In the genomic region with DNA sequence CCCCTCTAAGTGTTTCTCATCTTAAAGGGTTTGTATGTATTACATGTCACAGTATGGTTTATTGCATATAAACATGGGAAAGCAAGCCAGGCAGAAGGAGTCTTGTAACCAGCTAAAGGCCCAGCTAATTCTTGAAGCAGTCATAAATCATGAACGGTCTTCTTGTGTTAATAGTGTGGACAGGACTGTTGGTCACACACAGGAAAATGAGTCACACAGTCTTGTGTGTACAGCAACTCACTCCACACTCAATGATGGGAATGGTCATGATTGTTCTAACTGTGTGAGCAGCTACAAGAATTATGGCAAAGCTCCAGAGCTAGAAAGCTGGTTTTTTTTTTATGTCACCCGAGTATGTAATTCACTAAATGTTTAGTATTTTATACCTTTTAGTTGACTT, we compare ENCODE assay signal across 16 cellular contexts.
A peak's percentile ranks its signal among the peaks of the same experiment; 100 is the strongest.
DNase-seq lines count a peak whose midpoint lies in the region; FAIRE-seq and TF ChIP-seq lines count a peak whose summit lies in the region.
"Had no signal": no experiment of that assay in that cellular context is flagged by ENCODE, and none has a peak within 500 bp of the region (broad histone marks: within the 10 kb centered on the region; RNA-seq: fewer than 3 reads in every experiment).

No MANE protein-coding gene starts in this region.

- peak; percentile 27 for DNase-seq in AG20443 (ENCODE audit: low spot score)
- peak; percentile 38 for DNase-seq in RCC 7860 (ENCODE audit: low spot score)
- DNase-seq in epithelial cell of proximal tubule (ENCODE audit: low read depth): peak; percentile 25
- peak; percentile 95 for DNase-seq in mesenchymal stem cell
- no peak for DNase-seq in middle frontal gyrus (ENCODE audit: extremely low spot score, low spot score)
- DNase-seq in GM20000 (ENCODE audit: low spot score): no peak
- DNase-seq in NCI-H82 treated with DMSO at 0.1 percent for 48 hours (lab: John Stamatoyannopoulos, UW; ENCODE audit: unreplicated experiment): no peak
- no peak for DNase-seq in small intestine
- DNase-seq: ACHN; effector memory CD8-positive, alpha-beta T cell; left ventricle myocardium inferior; naive thymus-derived CD8-positive, alpha-beta T cell; NCI-H1092 treated with DMSO at 0.1 percent for 48 hours; stimulated activated naive CD4-positive, alpha-beta T cell had no signal

- no peaks in the 10 kb centered on the region for H3K79me1 ChIP-seq in mesenchymal stem cell (replicated peaks; ENCODE audit: low read length, poor library complexity, severe bottlenecking)

- H3K9ac ChIP-seq in mesenchymal stem cell (ENCODE audit: low read length): no peak overlapping the region

- H2BK12ac ChIP-seq in mesenchymal stem cell (ENCODE audit: low read length in 2 of 2): no peak overlapping the region

- no peak overlapping the region for H3K14ac ChIP-seq in mesenchymal stem cell (ENCODE audit: low read length in 2 of 2)

- H3K27ac ChIP-seq in mesenchymal stem cell (ENCODE audit: low read length, poor library complexity, severe bottlenecking) (no peak overlapping the region), small intestine (ENCODE audit: low read depth in 1 of 2, low read length in 1 of 2) (no peak overlapping the region)
- H3K27ac ChIP-seq: left ventricle myocardium inferior, VCaP had no signal

- no peak overlapping the region for H4K8ac ChIP-seq in mesenchymal stem cell (ENCODE audit: low read length)

- H3K18ac ChIP-seq in mesenchymal stem cell (ENCODE audit: low read depth in 1 of 2, low read length in 2 of 2): no peak overlapping the region

- 0% methylated on average over 1 of the region's 2 CpGs for WGBS in mesenchymal stem cell
- 54 to 63% (median 57%) methylated on average over 2 of the region's 2 CpGs for WGBS in small intestine, 3 donors

- H2BK120ac ChIP-seq in mesenchymal stem cell (ENCODE audit: low read depth, low read length): no peak overlapping the region

- no peaks in the 10 kb centered on the region for H3K9me3 ChIP-seq in mesenchymal stem cell (ENCODE audit: control insufficient read depth, low read length)
- no peaks in the 10 kb centered on the region for H3K9me3 ChIP-seq in small intestine (ENCODE audit: control insufficient read depth, low read depth)

- no peaks in the 10 kb centered on the region for H3K36me3 ChIP-seq in mesenchymal stem cell (ENCODE audit: control insufficient read depth in 1 of 2, insufficient read depth in 2 of 2, low read depth in 1 of 2, low read length in 2 of 2)
- H3K36me3 ChIP-seq in small intestine (ENCODE audit: control insufficient read depth in 2 of 2, insufficient read depth in 2 of 2, low read length in 2 of 2): no peaks in the 10 kb centered on the region
- H3K36me3 ChIP-seq: left ventricle myocardium inferior had no signal

- no peak for FAIRE-seq in RCC 7860 (lab: Jason Lieb, UNC)
- FAIRE-seq in small intestine (lab: Jason Lieb, UNC): no peak
- FAIRE-seq: H54 had no signal

- H2AFZ ChIP-seq in mesenchymal stem cell (ENCODE audit: low read depth, low read length): no peak overlapping the region

- no peak for TF ChIP-seq CTCF in epithelial cell of proximal tubule (conservative IDR thresholded peaks at IDR 0.05; ENCODE audit: low read depth, low read length)
- no peak for TF ChIP-seq CTCF in GM20000 (IDR thresholded peaks at IDR 0.05; ENCODE audit: extremely low read depth, missing control alignments)

- H3K4me1 ChIP-seq in mesenchymal stem cell (ENCODE audit: control insufficient read depth, insufficient read depth, low read depth, low read length) (no peaks in the 10 kb centered on the region), small intestine (ENCODE audit: control insufficient read depth in 2 of 2, insufficient read depth in 1 of 2, low read depth in 1 of 2, low read length in 1 of 2) (no peaks in the 10 kb centered on the region)

- H2BK15ac ChIP-seq in mesenchymal stem cell (ENCODE audit: low read depth, poor library complexity, severe bottlenecking): no peak overlapping the region

- H3K27me3 ChIP-seq in mesenchymal stem cell (ENCODE audit: control insufficient read depth in 1 of 2, insufficient read depth in 1 of 2, low read length in 2 of 2): peaks cover 0 to 3% of the 10 kb centered on the region in 2 experiments
- H3K27me3 ChIP-seq in small intestine (ENCODE audit: control insufficient read depth in 2 of 2, insufficient read depth in 2 of 2, low read length in 2 of 2): no peaks in the 10 kb centered on the region

- no peak overlapping the region for H2BK5ac ChIP-seq in mesenchymal stem cell (ENCODE audit: low read depth, low read length, poor library complexity, severe bottlenecking)

- no peak overlapping the region for H3K4me2 ChIP-seq in mesenchymal stem cell (ENCODE audit: low read length, poor library complexity, severe bottlenecking)

- H3K4me3 ChIP-seq in epithelial cell of proximal tubule (ENCODE audit: low read depth, low read length) (no peak overlapping the region), mesenchymal stem cell (ENCODE audit: insufficient read depth in 1 of 2, low read depth in 1 of 2, low read length in 2 of 2) (no peak overlapping the region), small intestine (ENCODE audit: low read depth in 1 of 2, low read length in 2 of 2) (no peak overlapping the region)
- H3K4me3 ChIP-seq: left ventricle myocardium inferior had no signal

- H3K4ac ChIP-seq in mesenchymal stem cell (ENCODE audit: low read depth in 1 of 2, low read length in 2 of 2): no peak overlapping the region

- H4K91ac ChIP-seq in mesenchymal stem cell (ENCODE audit: low read length): no peak overlapping the region

- H2AK5ac ChIP-seq in mesenchymal stem cell (ENCODE audit: low read length, severe bottlenecking): no peak overlapping the region

- no peak overlapping the region for H3K23ac ChIP-seq in mesenchymal stem cell (ENCODE audit: low read length in 2 of 2)

Comparison
In these comparisons a context has a peak if more than half of its experiments do, and no peak if none do; other contexts are left out.
1. DNase-seq: peak in AG20443 (single experiment), RCC 7860 (single experiment), epithelial cell of proximal tubule (single experiment) and mesenchymal stem cell (single experiment); none in middle frontal gyrus (single experiment), GM20000 (single experiment), NCI-H82 treated with DMSO at 0.1 percent for 48 hours (single experiment) and small intestine (single experiment).